Comparison of ENCODE assay signal across 8 cellular contexts in genomic region chr10:102743588-102744373, GRCh38. TPM values are rescaled to one million over a fixed set of nuclear protein-coding genes. Genes with fewer than 3 reads are reported as not detected.
DNase-seq lines count a peak whose midpoint lies in the region; ATAC-seq and TF ChIP-seq lines count a peak whose summit lies in the region.

Gene WBP1L, plus strand, starts transcription at chr10:102743948. Its CDS starts 106 bp downstream, at chr10:102744054.

- H3K27me3 ChIP-seq in DND-41 (ENCODE audit: insufficient read depth, low read length, poor library complexity), result no peaks in the 10 kb centered on the region
- no peaks in the 10 kb centered on the region for H3K27me3 ChIP-seq in Karpas-422 (ENCODE audit: low read length)
- H3K27me3 ChIP-seq in esophagus squamous epithelium, result no peaks in the 10 kb centered on the region

- 0 to 2% methylated on average over 28 to 33 of the region's 37 CpGs for WGBS in esophagus squamous epithelium, 2 donors

- H3K79me2 ChIP-seq in DND-41 (ENCODE audit: insufficient read depth, low read length) (peaks cover 45% of the 10 kb centered on the region), Karpas-422 (ENCODE audit: low read length) (peaks cover 46% of the 10 kb centered on the region)

- H4K20me1 ChIP-seq in DND-41 (ENCODE audit: insufficient read depth, low read length), result peaks cover 7% of the 10 kb centered on the region; the same call in 1 of the 2 replicates
- no peaks in the 10 kb centered on the region for H4K20me1 ChIP-seq in Karpas-422 (ENCODE audit: insufficient read depth, low read depth, low read length)

- TF ChIP-seq POLR2A in esophagus squamous epithelium (IDR thresholded peaks at IDR 0.05), result peak in 2 of 4 donors; percentile 83 to 85

- H3K4me3 ChIP-seq in DND-41 (ENCODE audit: low read depth in 1 of 2, low read length in 2 of 2) (peak within 1 kb of the TSS; percentile 49 to 87; a peak in 3 of 4 replicates), Karpas-422 (ENCODE audit: low read length) (peak within 1 kb of the TSS; percentile 88), esophagus squamous epithelium (peak within 1 kb of the TSS; percentile 72 to 97 (median 84))

- H3K27ac ChIP-seq in DND-41 (ENCODE audit: low read length) (peak within 1 kb of the TSS; percentile 81), Karpas-422 (ENCODE audit: low read length) (peak within 1 kb of the TSS; percentile 40), esophagus squamous epithelium (peak within 1 kb of the TSS; percentile 89 to 97 (median 93))

- no peaks in the 10 kb centered on the region for H3K9me2 ChIP-seq in Karpas-422 (replicated peaks; ENCODE audit: insufficient read depth, low read length)

- H3K9ac ChIP-seq in DND-41 (ENCODE audit: low read depth, low read length) (peak within 1 kb of the TSS; percentile 69), Karpas-422 (ENCODE audit: low read length) (peak within 1 kb of the TSS; percentile 88)

- peak; percentile 98 for DNase-seq in DND-41
- DNase-seq in Karpas-422, result peak; percentile 99
- peak; percentile 99 for DNase-seq in RKO (ENCODE audit: low spot score)
- DNase-seq in activated T-helper 1 cell treated with Interleukin-2 at 50 U/mL for 16 hours (ENCODE audit: low read depth), result peak; percentile 89
- peak; percentile 85 for DNase-seq in esophagus squamous epithelium (lab: John Stamatoyannopoulos, UW)
- peak; percentile 100 for DNase-seq in myocyte (ENCODE audit: low read depth)
- DNase-seq in stimulated activated CD8-positive, alpha-beta memory T cell treated with anti-CD3 and anti-CD28 coated beads, Interleukin-7, amount 100 ng/mL, for 48 hours (ENCODE audit: extremely low read depth in 1 of 2, low read depth in 1 of 2), result peak; percentile 72 to 88

- H2AFZ ChIP-seq in DND-41 (ENCODE audit: low read depth, low read length), result peak within 1 kb of the TSS; percentile 84
- peak within 1 kb of the TSS; percentile 57; the same call in 1 of the 2 replicates for H2AFZ ChIP-seq in Karpas-422 (ENCODE audit: low read length)

- H3K36me3 ChIP-seq in DND-41 (ENCODE audit: insufficient read depth, low read length), result no peaks in the 10 kb centered on the region
- peaks cover 2% of the 10 kb centered on the region; the same call in 1 of the 2 replicates for H3K36me3 ChIP-seq in Karpas-422 (ENCODE audit: insufficient read depth, low read length)
- peaks cover 0 to 4% (median 0%) of the 10 kb centered on the region in 3 donors for H3K36me3 ChIP-seq in esophagus squamous epithelium

- H3K9me3 ChIP-seq in DND-41 (ENCODE audit: insufficient read depth, low read length, severe bottlenecking), result no peaks in the 10 kb centered on the region
- no peaks in the 10 kb centered on the region for H3K9me3 ChIP-seq in Karpas-422 (ENCODE audit: low read length)
- H3K9me3 ChIP-seq in esophagus squamous epithelium, result no peaks in the 10 kb centered on the region

- intact Hi-C loops in esophagus squamous epithelium (cut with DNase I), result no loop called here

- H3K4me2 ChIP-seq in DND-41 (ENCODE audit: insufficient read depth, low read length) (peak within 1 kb of the TSS; percentile 88), Karpas-422 (ENCODE audit: low read depth, low read length, poor library complexity, severe bottlenecking) (peak within 1 kb of the TSS; percentile 73)

- H3K4me1 ChIP-seq in DND-41 (ENCODE audit: insufficient read depth, low read length) (peaks cover 28% of the 10 kb centered on the region), Karpas-422 (ENCODE audit: low read length) (peaks cover 15% of the 10 kb centered on the region), esophagus squamous epithelium (peaks cover 9 to 45% (median 14%) of the 10 kb centered on the region in 3 donors)

- ATAC-seq in DND-41 (ENCODE audit: insufficient read depth, low read depth) (peak; percentile 94), GM21825 (IDR thresholded peaks at IDR 0.05; ENCODE audit: unreplicated experiment) (peak; percentile 95)

- TF ChIP-seq CTCF in DND-41 (IDR thresholded peaks at IDR 0.05; ENCODE audit: borderline replicate concordance, extremely low read depth, low read length, poor library complexity, severe bottlenecking), result no peak
- TF ChIP-seq CTCF in esophagus squamous epithelium (IDR thresholded peaks at IDR 0.05), result peak in 1 of 6 experiments; percentile 7

RNA-seq across cellular contexts. Expression of gene WBP1L, which starts in this region (rescaled TPM):
- total RNA-seq in Karpas-422 (2014; rRNA removed; shearing (Covaris generic); ENCODE audit: low replicate concordance), result 34.8 and 43.0 TPM in 2 replicates
- total RNA-seq in esophagus squamous epithelium (10 to 100 TPM; 40.6 to 61.4 (median 49.1) TPM), myocyte (57.2 and 57.7 TPM in 2 replicates)
- 67.6 TPM for polyA plus RNA-seq in myocyte (2012)

Comparison
In these comparisons a context has a peak if more than half of its experiments do, and no peak if none do; other contexts are left out.
1. Peak in every context shown above with its lines: DNase-seq, ATAC-seq, H3K4me3 ChIP-seq and H3K27ac ChIP-seq.
2. H3K27ac ChIP-seq: peak in every context shown above with its lines; median percentile 93 in esophagus squamous epithelium; 81 in DND-41; 40 in Karpas-422.